ENCODE assay signal across 29 cellular contexts in genomic region chr1:46461809-46462448, GRCh38. TPM values are rescaled to one million over a fixed set of nuclear protein-coding genes. Genes with fewer than 3 reads are reported as not detected.
A peak's percentile ranks its signal among the peaks of the same experiment; 100 is the strongest.
DNase-seq lines count a peak whose midpoint lies in the region; ATAC-seq lines count a peak whose summit lies in the region.
"Had no signal": no experiment of that assay in that cellular context is flagged by ENCODE, and none has a peak within 500 bp of the region (broad histone marks: within the 10 kb centered on the region; RNA-seq: fewer than 3 reads in every experiment).

No MANE protein-coding gene starts in this region.

- no peak overlapping the region for H2AK5ac ChIP-seq in mesendoderm (ENCODE audit: low read length)

- H3K56ac ChIP-seq in mesendoderm (ENCODE audit: low read length): no peak overlapping the region

- no peak overlapping the region for H4K8ac ChIP-seq in mesendoderm (ENCODE audit: low read depth, low read length)

- H3K4me1 Mint-ChIP-seq in T-helper 17 cell: peaks cover 24% of the 10 kb centered on the region

- no peak overlapping the region for H3K9ac ChIP-seq in mesendoderm (ENCODE audit: low read length)
- H3K9ac ChIP-seq: BLaER1, parathyroid adenoma had no signal

- intact Hi-C loops in sciatic nerve (cut with DNase I): loop anchor here (5.0 kb wide), 1 partner anchor 1475 kb away; no protein-coding TSS in a partner anchor

- peaks cover 57% of the 10 kb centered on the region for H3K27me3 Mint-ChIP-seq in T-helper 17 cell

- H3K36me3 ChIP-seq in mesendoderm (ENCODE audit: control insufficient read depth, insufficient read depth, low read length): no peaks in the 10 kb centered on the region
- H3K36me3 ChIP-seq: adrenal gland, BLaER1, right atrium auricular region, spleen, tibial nerve had no signal

- peak; percentile 37 for DNase-seq in AG20443 (ENCODE audit: low spot score)
- DNase-seq in M059J (ENCODE audit: low read depth): peak; percentile 30
- no peak for DNase-seq in T-helper 17 cell
- DNase-seq in mesendoderm: peak; percentile 49
- no peak for DNase-seq in GDM1 (lab: John Stamatoyannopoulos, UW)
- no peak for DNase-seq in sciatic nerve (ENCODE audit: low spot score)
- DNase-seq: activated CD8-positive, alpha-beta T cell treated with anti-CD3 and anti-CD28 coated beads for 36 hours; activated naive CD4-positive, alpha-beta T cell treated with anti-CD3 and anti-CD28 coated beads, Interleukin-2, amount 10 ng/mL, durations not matched to agents 7 days and 5 days; adrenal gland; immature natural killer cell; left colon; NCI-H1048; NCI-H446 treated with DMSO at 0.1 percent for 48 hours; RPMI8226; spleen; stimulated activated CD4-positive, alpha-beta T cell treated with anti-CD3 and anti-CD28 coated beads, Interleukin-2, amount 100 ng/mL, for 24 hours had no signal

- no peak overlapping the region for H2BK120ac ChIP-seq in mesendoderm (ENCODE audit: low read depth, low read length)

- H4K5ac ChIP-seq in mesendoderm (ENCODE audit: low read length): no peak overlapping the region

- peak overlapping the region; percentile 63 for H3K27ac Mint-ChIP-seq in T-helper 17 cell
- H3K27ac Mint-ChIP-seq: activated CD8-positive, alpha-beta T cell treated with anti-CD3 and anti-CD28 coated beads for 36 hours; activated naive CD4-positive, alpha-beta T cell treated with anti-CD3 and anti-CD28 coated beads, Interleukin-2, amount 10 ng/mL, durations not matched to agents 7 days and 5 days; activated T-helper 17 cell treated with anti-CD3 and anti-CD28 coated beads, Interleukin-2, amount 50 U/mL, for 72 hours; GM23338; immature natural killer cell; nephron had no signal

- ATAC-seq in T-helper 17 cell (no peak), GM18858 (IDR thresholded peaks at IDR 0.05; ENCODE audit: unreplicated experiment) (no peak), sciatic nerve (no peak), HG02840 (IDR thresholded peaks at IDR 0.05; ENCODE audit: low FRiP score, unreplicated experiment) (no peak)
- ATAC-seq: activated CD8-positive, alpha-beta T cell treated with anti-CD3 and anti-CD28 coated beads for 36 hours; activated T-helper 17 cell treated with anti-CD3 and anti-CD28 coated beads, Interleukin-2, amount 50 U/mL, for 72 hours; GM23338; left colon had no signal

- no peak overlapping the region for H3K4me3 ChIP-seq in mesendoderm (ENCODE audit: low read length)
- H3K4me3 ChIP-seq: adrenal gland, BLaER1, GM23338, right atrium auricular region, spleen, tibial nerve had no signal

- H2BK15ac ChIP-seq in mesendoderm (replicated peaks; ENCODE audit: low read depth): no peak overlapping the region

- no CpG with 5 or more reads among the region's 5 CpGs for WGBS in mesendoderm (ENCODE audit: extremely low coverage, insufficient coverage, low lambda C conversion rate)

- H3K23ac ChIP-seq in mesendoderm (ENCODE audit: low read length): no peak overlapping the region

- no peak overlapping the region for H3K4ac ChIP-seq in mesendoderm (ENCODE audit: low read depth, low read length)

- no peak overlapping the region for H3K4me2 ChIP-seq in mesendoderm (ENCODE audit: low read length)
- H3K4me2 ChIP-seq: GM23338 had no signal

- H3K4me3 Mint-ChIP-seq in T-helper 17 cell: no peak overlapping the region
- H3K4me3 Mint-ChIP-seq: activated CD8-positive, alpha-beta T cell treated with anti-CD3 and anti-CD28 coated beads for 36 hours; activated naive CD4-positive, alpha-beta T cell treated with anti-CD3 and anti-CD28 coated beads, Interleukin-2, amount 10 ng/mL, durations not matched to agents 7 days and 5 days; activated T-helper 17 cell treated with anti-CD3 and anti-CD28 coated beads, Interleukin-2, amount 50 U/mL, for 72 hours; GM23338; immature natural killer cell; nephron had no signal

- H3K79me1 ChIP-seq in mesendoderm (ENCODE audit: low read length): no peaks in the 10 kb centered on the region

- H3K36me3 Mint-ChIP-seq in T-helper 17 cell (ENCODE audit: low read depth): peaks cover 5% of the 10 kb centered on the region
- H3K36me3 Mint-ChIP-seq: activated naive CD4-positive, alpha-beta T cell treated with anti-CD3 and anti-CD28 coated beads, Interleukin-2, amount 10 ng/mL, durations not matched to agents 7 days and 5 days; brain; immature natural killer cell had no signal

- peaks cover 8% of the 10 kb centered on the region for H3K4me1 ChIP-seq in mesendoderm (ENCODE audit: control insufficient read depth, low read depth, low read length)
- H3K4me1 ChIP-seq: parathyroid adenoma had no signal

- H3K79me2 ChIP-seq in mesendoderm (ENCODE audit: control insufficient read depth, insufficient read depth, low read length): no peaks in the 10 kb centered on the region
- H3K79me2 ChIP-seq: parathyroid adenoma had no signal

- H2BK5ac ChIP-seq in mesendoderm (ENCODE audit: low read length): no peak overlapping the region

- no peaks in the 10 kb centered on the region for H3K9me3 ChIP-seq in T-helper 17 cell (ENCODE audit: control insufficient read depth, low read length, poor library complexity, severe bottlenecking)
- H3K9me3 ChIP-seq: adrenal gland, BLaER1, right atrium auricular region, spleen, tibial nerve had no signal

- peaks cover 1% of the 10 kb centered on the region for H3K27me3 ChIP-seq in mesendoderm (ENCODE audit: insufficient read depth, low read length, poor library complexity)
- H3K27me3 ChIP-seq: adrenal gland, right atrium auricular region had no signal

- H3K27ac ChIP-seq in mesendoderm (ENCODE audit: low read depth, low read length): no peak overlapping the region
- H3K27ac ChIP-seq: adrenal gland, BLaER1, parathyroid adenoma, right atrium auricular region, spleen, tibial nerve had no signal

- no peak overlapping the region for H3K18ac ChIP-seq in mesendoderm (ENCODE audit: low read length)

RNA-seq across cellular contexts. Expression of gene DMBX1, which starts 27.7 kb away (rescaled TPM):
- total RNA-seq in M059J (2014; rRNA removed; shearing (Covaris generic)): not detected in 2 replicates
- total RNA-seq in T-helper 17 cell (not detected), sciatic nerve (0.13 TPM)
- polyA plus RNA-seq in mesendoderm (2013, experiment 1 of 2): 0.03 TPM
- polyA plus RNA-seq in mesendoderm (2013, experiment 2 of 2): 0.03 TPM
- total RNA-seq: endothelial cell of umbilical vein, GM23338, HT1080, left colon, lung microvascular endothelial cell, right atrium auricular region, spleen, tibial nerve had no signal
- polyA plus RNA-seq: endothelial cell of umbilical vein, immature natural killer cell, spleen had no signal

Comparison
In these comparisons a context has a peak if more than half of its experiments do, and no peak if none do; other contexts are left out.
1. DNase-seq: peak in AG20443 (single experiment), M059J (single experiment) and mesendoderm (single experiment); none in T-helper 17 cell (0 of 3), GDM1 (single experiment) and sciatic nerve (single experiment).